Comparison of ENCODE assay signal across 13 cellular contexts in genomic region chr20:2602746-2603145, GRCh38.
"Had no signal": no experiment of that assay in that cellular context is flagged by ENCODE, and none has a peak within 500 bp of the region (broad histone marks: within the 10 kb centered on the region; RNA-seq: fewer than 3 reads in every experiment).

No MANE protein-coding gene starts in this region.

- H3K79me2 ChIP-seq: hepatocyte, parathyroid adenoma had no signal

- H3K4me2 ChIP-seq: hepatocyte had no signal

- H3K9me3 ChIP-seq: body of pancreas, vagina had no signal

- H3K4me3 ChIP-seq: adrenal gland, body of pancreas, hepatocyte, skin epidermis, tibial nerve, vagina had no signal

- H3K27ac ChIP-seq: adrenal gland, body of pancreas, hepatocyte, parathyroid adenoma, skin epidermis, tibial nerve, vagina had no signal

- H3K36me3 ChIP-seq: adrenal gland, tibial nerve, vagina had no signal

- DNase-seq: activated naive CD4-positive, alpha-beta T cell treated with anti-CD3 and anti-CD28 coated beads, Interleukin-2, amount 50 U/mL, for 16 hours; adrenal gland; body of pancreas; dermis blood vessel endothelial cell; endodermal cell; erythroblast had no signal

- H3K4me1 ChIP-seq: adrenal gland, body of pancreas, parathyroid adenoma, tibial nerve, vagina had no signal

- H3K27me3 ChIP-seq: adrenal gland, body of pancreas, hepatocyte, tibial nerve, vagina had no signal

- H2AFZ ChIP-seq: hepatocyte, parathyroid adenoma had no signal

- ATAC-seq: activated CD4-positive, CD25-positive, alpha-beta regulatory T cell treated with anti-CD3 and anti-CD28 coated beads, Interleukin-2, amount 50 U/mL, for 24 hours; body of pancreas; stimulated activated effector memory CD8-positive, alpha-beta T cell treated with anti-CD3 and anti-CD28 coated beads, Interleukin-12 subunit alpha, Interleukin-12 subunit beta, amount 100 ng/mL, for 72 hours had no signal

- H3K9ac ChIP-seq: parathyroid adenoma had no signal
